8 cellular contexts compared by ENCODE assay signal in the genomic region with DNA sequence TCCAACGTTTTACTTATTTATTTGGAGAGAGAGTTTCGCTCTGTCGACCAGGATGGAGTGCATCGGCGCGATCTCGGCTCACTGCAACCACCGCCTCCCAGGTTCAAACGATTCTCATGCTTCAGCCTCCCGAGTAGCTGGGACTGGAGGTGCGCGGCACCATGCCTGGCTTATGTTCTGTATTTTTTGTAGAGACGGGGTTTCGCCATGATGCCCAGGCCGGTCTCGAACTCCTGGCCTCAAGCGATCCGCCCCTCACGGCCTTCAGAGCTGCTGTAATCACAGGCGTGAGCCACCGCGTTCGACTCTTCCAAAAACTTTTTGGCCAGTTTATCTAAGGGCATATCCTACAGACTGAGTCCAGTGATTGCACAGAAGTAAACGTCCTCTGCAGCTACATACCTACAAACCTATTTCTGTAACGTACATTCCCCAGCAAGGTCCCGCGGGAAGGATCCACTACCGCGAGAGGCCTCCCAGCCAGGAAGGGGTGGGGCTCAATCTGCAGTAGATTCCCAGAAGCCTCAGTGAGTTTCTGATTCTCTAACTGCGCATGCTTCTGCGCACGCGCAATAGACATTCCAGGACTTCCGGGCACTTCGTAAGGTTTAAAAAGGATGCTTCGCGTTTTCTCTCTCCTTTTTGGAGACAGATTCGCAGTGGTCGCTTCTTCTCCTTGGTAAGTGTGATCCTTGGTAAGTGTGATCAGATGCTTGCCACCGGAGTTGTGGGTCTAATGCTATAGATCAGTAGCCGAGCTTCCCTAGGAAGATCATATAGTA. TPM values are rescaled to one million over a fixed set of nuclear protein-coding genes. Genes with fewer than 3 reads are reported as not detected.
DNase-seq lines count a peak whose midpoint lies in the region; FAIRE-seq and TF ChIP-seq lines count a peak whose summit lies in the region.

A gene with protein sequence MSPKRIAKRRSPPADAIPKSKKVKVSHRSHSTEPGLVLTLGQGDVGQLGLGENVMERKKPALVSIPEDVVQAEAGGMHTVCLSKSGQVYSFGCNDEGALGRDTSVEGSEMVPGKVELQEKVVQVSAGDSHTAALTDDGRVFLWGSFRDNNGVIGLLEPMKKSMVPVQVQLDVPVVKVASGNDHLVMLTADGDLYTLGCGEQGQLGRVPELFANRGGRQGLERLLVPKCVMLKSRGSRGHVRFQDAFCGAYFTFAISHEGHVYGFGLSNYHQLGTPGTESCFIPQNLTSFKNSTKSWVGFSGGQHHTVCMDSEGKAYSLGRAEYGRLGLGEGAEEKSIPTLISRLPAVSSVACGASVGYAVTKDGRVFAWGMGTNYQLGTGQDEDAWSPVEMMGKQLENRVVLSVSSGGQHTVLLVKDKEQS (plus strand): TSS at position 638 of the 782 bp plus-strand sequence. CDS start 23,824 bp downstream, outside the sequence.

- in situ Hi-C loops in SK-MEL-5 (cut with HindIII; ENCODE audit: low pct_unique_long_range_greater_than_20kb, low sequenced_read_pairs) = no loop called here

- H3K4me1 ChIP-seq in HEK293 (ENCODE audit: control insufficient read depth, insufficient read depth, low read length) = no peaks in the 10 kb centered on the region; the same call in 1 of the 2 replicates
- H3K4me1 ChIP-seq in neutrophil (ENCODE audit: control insufficient read depth in 1 of 2, insufficient read depth in 1 of 2, low read depth in 1 of 2, low read length in 1 of 2) = peaks cover 46 to 53% of the 10 kb centered on the region in 2 experiments

- CTCF ChIA-PET in HEK293 (lab: Yijun Ruan, JAX) = interaction anchor here (0.7 to 1.0 kb wide), 4 partner anchors 11 to 595 kb away, joined by 3 to 4 read pairs (median 3); no protein-coding TSS in a partner anchor

- no peaks in the 10 kb centered on the region for H3K9me3 ChIP-seq in HEK293 (ENCODE audit: control insufficient read depth, insufficient read depth, low read depth, low read length)
- H3K9me3 ChIP-seq in neutrophil = no peaks in the 10 kb centered on the region

- POLR2A ChIA-PET in HEK293 (lab: Yijun Ruan, JAX) = interaction anchor here (0.5 to 4.0 kb wide), 29 partner anchors 11 to 394 kb away, joined by 3 to 34 read pairs (median 4); a partner anchor contains a TSS

- H3K4me3 ChIP-seq in HEK293 (ENCODE audit: low read depth, low read length) (peak within 1 kb of the TSS; percentile 79), neutrophil (ENCODE audit: low read depth in 1 of 2, low read length in 1 of 2) (peak within 1 kb of the TSS; percentile 86 to 97)

- DNase-seq in GDM1 (lab: John Stamatoyannopoulos, UW) (peak; percentile 96), MV-4-11 (lab: John Stamatoyannopoulos, UW) (peak; percentile 98), SK-MEL-5 (ENCODE audit: low read depth, low spot score) (peak; percentile 99), frontal cortex (ENCODE audit: low spot score in 2 of 2) (peak; percentile 86 to 95), substantia nigra (lab: John Stamatoyannopoulos, UW) (peak; percentile 57 to 95 (median 87))
- DNase-seq in activated naive CD4-positive, alpha-beta T cell treated with Interleukin-2 at 50 U/mL for 16 hours = peak; percentile 95

- FAIRE-seq in frontal cortex (lab: Jason Lieb, UNC) = no peak

- TF ChIP-seq CTCF in HEK293 (tag by site-specific recombination; IDR thresholded peaks at IDR 0.05) = no peak
- TF ChIP-seq CTCF in neutrophil (IDR thresholded peaks at IDR 0.05) = peak; percentile 30

- H3K36me3 ChIP-seq in HEK293 (ENCODE audit: control insufficient read depth in 2 of 2, insufficient read depth in 1 of 2, low read length in 2 of 2) = peaks cover 9 to 43% of the 10 kb centered on the region in 2 experiments; a peak in 2 of 3 replicates
- H3K36me3 ChIP-seq in neutrophil = peaks cover 24% of the 10 kb centered on the region

- H3K27ac ChIP-seq in HEK293 (ENCODE audit: extremely low read depth, low read depth, low read length) (peak within 1 kb of the TSS; percentile 86), neutrophil (peak within 1 kb of the TSS; percentile 85), substantia nigra (ENCODE audit: low read depth, low read length, poor library complexity, severe bottlenecking) (peak within 1 kb of the TSS; percentile 81)

- H3K27me3 ChIP-seq in neutrophil = no peaks in the 10 kb centered on the region

TF ChIP-seq in HEK293, 187 proteins besides CTCF, POLR2A, EP300 and RAD21 (continues in another document):
- TF ChIP-seq BCL11A (tag by site-specific recombination; IDR thresholded peaks at IDR 0.05; ENCODE audit: low read depth) = no peak
- TF ChIP-seq, protein P1, sequence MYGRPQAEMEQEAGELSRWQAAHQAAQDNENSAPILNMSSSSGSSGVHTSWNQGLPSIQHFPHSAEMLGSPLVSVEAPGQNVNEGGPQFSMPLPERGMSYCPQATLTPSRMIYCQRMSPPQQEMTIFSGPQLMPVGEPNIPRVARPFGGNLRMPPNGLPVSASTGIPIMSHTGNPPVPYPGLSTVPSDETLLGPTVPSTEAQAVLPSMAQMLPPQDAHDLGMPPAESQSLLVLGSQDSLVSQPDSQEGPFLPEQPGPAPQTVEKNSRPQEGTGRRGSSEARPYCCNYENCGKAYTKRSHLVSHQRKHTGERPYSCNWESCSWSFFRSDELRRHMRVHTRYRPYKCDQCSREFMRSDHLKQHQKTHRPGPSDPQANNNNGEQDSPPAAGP (tag by site-specific recombination; IDR thresholded peaks at IDR 0.05) = peak; percentile 34; the same call in 1 of the 2 replicates
- TF ChIP-seq ZSCAN30 (tag by site-specific recombination; IDR thresholded peaks at IDR 0.05) = 0 out of 2 replicates have a peak, but pooled peaks have one; percentile 9
- no peak for TF ChIP-seq ZNF211 (tag by site-specific recombination; IDR thresholded peaks at IDR 0.05; ENCODE audit: low read depth)
- 0 out of 2 replicates have a peak, but pooled peaks have one; percentile 28 for TF ChIP-seq ZNF596 (tag by site-specific recombination; IDR thresholded peaks at IDR 0.05)
- TF ChIP-seq REPIN1 (tag by site-specific recombination; IDR thresholded peaks at IDR 0.05; ENCODE audit: low read depth) = no peak
- TF ChIP-seq YY1 (tag by site-specific recombination; IDR thresholded peaks at IDR 0.05) = peak; percentile 64; the same call in 1 of the 2 replicates
- TF ChIP-seq ZNF548 (tag by site-specific recombination; IDR thresholded peaks at IDR 0.05) = no peak
- TF ChIP-seq MZF1 (tag by site-specific recombination; IDR thresholded peaks at IDR 0.05; ENCODE audit: borderline replicate concordance) = no peak
- TF ChIP-seq, protein P2, sequence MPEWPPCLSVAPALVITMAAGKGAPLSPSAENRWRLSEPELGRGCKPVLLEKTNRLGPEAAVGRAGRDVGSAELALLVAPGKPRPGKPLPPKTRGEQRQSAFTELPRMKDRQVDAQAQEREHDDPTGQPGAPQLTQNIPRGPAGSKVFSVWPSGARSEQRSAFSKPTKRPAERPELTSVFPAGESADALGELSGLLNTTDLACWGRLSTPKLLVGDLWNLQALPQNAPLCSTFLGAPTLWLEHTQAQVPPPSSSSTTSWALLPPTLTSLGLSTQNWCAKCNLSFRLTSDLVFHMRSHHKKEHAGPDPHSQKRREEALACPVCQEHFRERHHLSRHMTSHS (tag by site-specific recombination; IDR thresholded peaks at IDR 0.05) = no peak
- no peak for TF ChIP-seq ZNF37A (tag by site-specific recombination; IDR thresholded peaks at IDR 0.05)
- TF ChIP-seq HOXD13 (CRISPR knock-in tag; IDR thresholded peaks at IDR 0.05; ENCODE audit: borderline replicate concordance) = no peak
- TF ChIP-seq, protein P3, sequence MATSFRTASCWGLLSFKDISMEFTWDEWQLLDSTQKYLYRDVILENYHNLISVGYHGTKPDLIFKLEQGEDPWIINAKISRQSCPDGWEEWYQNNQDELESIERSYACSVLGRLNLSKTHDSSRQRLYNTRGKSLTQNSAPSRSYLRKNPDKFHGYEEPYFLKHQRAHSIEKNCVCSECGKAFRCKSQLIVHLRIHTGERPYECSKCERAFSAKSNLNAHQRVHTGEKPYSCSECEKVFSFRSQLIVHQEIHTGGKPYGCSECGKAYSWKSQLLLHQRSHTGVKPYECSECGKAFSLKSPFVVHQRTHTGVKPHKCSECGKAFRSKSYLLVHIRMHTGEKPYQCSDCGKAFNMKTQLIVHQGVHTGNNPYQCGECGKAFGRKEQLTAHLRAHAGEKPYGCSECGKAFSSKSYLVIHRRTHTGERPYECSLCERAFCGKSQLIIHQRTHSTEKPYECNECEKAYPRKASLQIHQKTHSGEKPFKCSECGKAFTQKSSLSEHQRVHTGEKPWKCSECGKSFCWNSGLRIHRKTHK (tag by site-specific recombination; IDR thresholded peaks at IDR 0.05) = no peak
- TF ChIP-seq, protein P4, sequence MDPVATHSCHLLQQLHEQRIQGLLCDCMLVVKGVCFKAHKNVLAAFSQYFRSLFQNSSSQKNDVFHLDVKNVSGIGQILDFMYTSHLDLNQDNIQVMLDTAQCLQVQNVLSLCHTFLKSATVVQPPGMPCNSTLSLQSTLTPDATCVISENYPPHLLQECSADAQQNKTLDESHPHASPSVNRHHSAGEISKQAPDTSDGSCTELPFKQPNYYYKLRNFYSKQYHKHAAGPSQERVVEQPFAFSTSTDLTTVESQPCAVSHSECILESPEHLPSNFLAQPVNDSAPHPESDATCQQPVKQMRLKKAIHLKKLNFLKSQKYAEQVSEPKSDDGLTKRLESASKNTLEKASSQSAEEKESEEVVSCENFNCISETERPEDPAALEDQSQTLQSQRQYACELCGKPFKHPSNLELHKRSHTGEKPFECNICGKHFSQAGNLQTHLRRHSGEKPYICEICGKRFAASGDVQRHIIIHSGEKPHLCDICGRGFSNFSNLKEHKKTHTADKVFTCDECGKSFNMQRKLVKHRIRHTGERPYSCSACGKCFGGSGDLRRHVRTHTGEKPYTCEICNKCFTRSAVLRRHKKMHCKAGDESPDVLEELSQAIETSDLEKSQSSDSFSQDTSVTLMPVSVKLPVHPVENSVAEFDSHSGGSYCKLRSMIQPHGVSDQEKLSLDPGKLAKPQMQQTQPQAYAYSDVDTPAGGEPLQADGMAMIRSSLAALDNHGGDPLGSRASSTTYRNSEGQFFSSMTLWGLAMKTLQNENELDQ (tag by site-specific recombination; IDR thresholded peaks at IDR 0.05; ENCODE audit: low read depth) = no peak
- TF ChIP-seq ZNF677 (tag by site-specific recombination; IDR thresholded peaks at IDR 0.05) = no peak
- no peak for TF ChIP-seq HOXA7 (CRISPR knock-in tag; IDR thresholded peaks at IDR 0.05; ENCODE audit: borderline replicate concordance)
- TF ChIP-seq ZNF768 (tag by site-specific recombination; IDR thresholded peaks at IDR 0.05) = no peak
- TF ChIP-seq ZNF214 (tag by site-specific recombination; IDR thresholded peaks at IDR 0.05; ENCODE audit: borderline replicate concordance) = no peak
- 0 out of 2 replicates have a peak, but pooled peaks have one; percentile 47 for TF ChIP-seq ZNF324 (tag by site-specific recombination; IDR thresholded peaks at IDR 0.05)
- TF ChIP-seq ZBTB21 (tag by site-specific recombination; IDR thresholded peaks at IDR 0.05) = no peak
- TF ChIP-seq ZBTB17 (tag by site-specific recombination; IDR thresholded peaks at IDR 0.05) = peak; percentile 85

RNA-seq across cellular contexts. Expression of the gene that starts here (rescaled TPM):
- total RNA-seq in SK-MEL-5 (2014; rRNA removed; shearing (Covaris generic)) = 26.0 and 26.7 TPM in 2 replicates
- 48.7 and 52.1 TPM in 2 replicates for polyA plus RNA-seq in SK-MEL-5 (2015; cell fraction: cytosol; rRNA removed)
- 22.7 and 29.4 TPM in 2 replicates for polyA plus RNA-seq in SK-MEL-5 (2015; cell fraction: nucleus; rRNA removed)
- 15.1 TPM for total RNA-seq in frontal cortex

Comparison
In these comparisons a context has a peak if more than half of its experiments do, and no peak if none do; other contexts are left out.
1. Peak in every context shown above with its lines: DNase-seq, H3K4me3 ChIP-seq and H3K27ac ChIP-seq.